ENCODE assay signal across 8 cellular contexts in genomic region chr19:13902993-13903555, GRCh38. TPM values are rescaled to one million over a fixed set of nuclear protein-coding genes. Genes with fewer than 3 reads are reported as not detected.
A peak's percentile ranks its signal among the peaks of the same experiment; 100 is the strongest.
DNase-seq lines count a peak whose midpoint lies in the region; ATAC-seq, FAIRE-seq and TF ChIP-seq lines count a peak whose summit lies in the region.

No MANE protein-coding gene starts in this region.

- ATAC-seq in GM18907 (IDR thresholded peaks at IDR 0.05; ENCODE audit: unreplicated experiment): no peak

- peaks cover 0 to 38% (median 11%) of the 10 kb centered on the region in 4 donors for H3K4me1 ChIP-seq in tibial nerve

- no peak for TF ChIP-seq EP300 in tibial nerve (IDR thresholded peaks at IDR 0.05)

- intact Hi-C loops in lower leg skin (cut with DNase I; ENCODE audit: low total_unique reads): no loop called here

- FAIRE-seq in D721Med (lab: Jason Lieb, UNC): no peak

- DNase-seq in A172 (ENCODE audit: low spot score) (peak; percentile 24), D721Med (ENCODE audit: insufficient read length, low spot score) (no peak), NCI-H69 (lab: John Stamatoyannopoulos, UW) (peak; percentile 65), lower leg skin (ENCODE audit: low spot score in 2 of 2) (no peak), cerebellum (ENCODE audit: low spot score) (no peak), tibial nerve (ENCODE audit: low spot score in 2 of 2) (no peak)
- DNase-seq in central memory CD4-positive, alpha-beta T cell: peak; percentile 23

- 73 to 88% methylated on average over 4 of the region's 4 CpGs for WGBS in lower leg skin, 2 donors
- WGBS in tibial nerve, 2 donors: 79 to 84% methylated on average over 4 of the region's 4 CpGs

- H3K36me3 ChIP-seq in tibial nerve: no peaks in the 10 kb centered on the region

- no peak overlapping the region for H3K27ac ChIP-seq in tibial nerve

- TF ChIP-seq CTCF in D721Med (IDR thresholded peaks at IDR 0.05; ENCODE audit: insufficient read depth, missing control alignments) (peak; percentile 15), lower leg skin (IDR thresholded peaks at IDR 0.05) (no peak), tibial nerve (IDR thresholded peaks at IDR 0.05) (peak in 1 of 5 experiments; percentile 28)

- H3K27me3 ChIP-seq in tibial nerve: no peaks in the 10 kb centered on the region

- H3K4me3 ChIP-seq in lower leg skin (ENCODE audit: low read depth, poor library complexity, severe bottlenecking) (no peak overlapping the region), tibial nerve (no peak overlapping the region)

- H3K9me3 ChIP-seq in tibial nerve: no peaks in the 10 kb centered on the region

- TF ChIP-seq POLR2A in lower leg skin (IDR thresholded peaks at IDR 0.05) (no peak), tibial nerve (IDR thresholded peaks at IDR 0.05) (no peak)

RNA-seq across cellular contexts. Expression of gene BRME1, which starts 2.8 kb away (rescaled TPM):
- total RNA-seq in A172 (2014; rRNA removed; shearing (Covaris generic)): 0.48 and 3.0 TPM in 2 replicates
- total RNA-seq in lower leg skin: 10 to 100 TPM in 1 of 4 donors, 1 to 10 TPM in 3; 2.3 to 11.8 (median 5.7) TPM
- total RNA-seq in cerebellum: 8.6 TPM
- total RNA-seq in tibial nerve: 1 to 10 TPM in 3 of 4 donors, not detected in 1; 1.5 to 3.3 (median 3.0) TPM

RNA-seq across cellular contexts. Expression of gene CC2D1A, which starts 2.9 kb away (rescaled TPM):
- total RNA-seq in A172 (2014; rRNA removed; shearing (Covaris generic)): 29.7 and 30.8 TPM in 2 replicates
- total RNA-seq in lower leg skin: 100 to 1,000 TPM in 1 of 4 donors, 10 to 100 TPM in 3; 48.9 to 104 (median 54.8) TPM
- total RNA-seq in cerebellum: 10.1 TPM
- total RNA-seq in tibial nerve: 10 to 100 TPM; 42.7 to 99.3 (median 56.0) TPM

RNA-seq across cellular contexts. Expression of gene NANOS3, which starts 26.1 kb away (rescaled TPM):
- not detected in 2 replicates for total RNA-seq in A172 (2014; rRNA removed; shearing (Covaris generic))
- total RNA-seq in lower leg skin: not detected
- 2.9 TPM for total RNA-seq in cerebellum
- total RNA-seq in tibial nerve: not detected

RNA-seq across cellular contexts. Expression of gene PODNL1, which starts 35.1 kb away (rescaled TPM):
- 1.1 and 2.7 TPM in 2 replicates for total RNA-seq in A172 (2014; rRNA removed; shearing (Covaris generic))
- total RNA-seq in lower leg skin (1 to 10 TPM; 5.2 to 8.2 (median 6.4) TPM), cerebellum (0.45 TPM), tibial nerve (10 to 100 TPM in 3 of 4 donors, 1 to 10 TPM in 1; 9.4 to 45.7 (median 20.7) TPM)

RNA-seq across cellular contexts. Expression of gene DCAF15, which starts 49.2 kb away (rescaled TPM):
- total RNA-seq in A172 (2014; rRNA removed; shearing (Covaris generic)): 41.3 and 41.6 TPM in 2 replicates
- total RNA-seq in lower leg skin (10 to 100 TPM; 31.8 to 51.7 (median 43.0) TPM), cerebellum (11.6 TPM), tibial nerve (10 to 100 TPM; 14.3 to 31.5 (median 19.3) TPM)

Comparison
In these comparisons a context has a peak if more than half of its experiments do, and no peak if none do; other contexts are left out.
1. DNase-seq: peak in A172 (single experiment), NCI-H69 (single experiment) and central memory CD4-positive, alpha-beta T cell (single experiment); none in D721Med (single experiment), lower leg skin (0 of 2), cerebellum (single experiment) and tibial nerve (0 of 2).